ENCODE assay signal across 1 cellular context in the genomic region with DNA sequence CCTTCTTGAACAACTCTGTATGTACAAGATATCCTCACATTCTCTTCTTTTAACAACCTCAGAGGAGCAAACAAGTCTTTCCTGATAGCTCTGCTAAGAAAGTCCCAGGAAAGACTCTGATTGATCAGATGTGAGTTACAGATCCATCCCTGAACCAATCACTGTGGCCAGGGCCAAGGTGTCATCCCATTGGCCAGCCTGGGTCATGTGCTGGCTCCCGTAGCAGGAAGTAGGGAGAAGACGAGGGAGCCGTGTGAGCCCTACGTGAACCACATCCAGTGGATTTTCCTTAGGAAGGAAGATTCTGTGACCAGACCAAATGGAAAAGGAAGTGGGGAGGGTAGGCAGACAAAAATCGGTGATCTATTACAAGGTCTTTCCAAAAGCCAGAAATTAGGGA.
TF ChIP-seq lines count a peak whose summit lies in the region.

No MANE protein-coding gene starts in this region.

TF ChIP-seq in GM23338, 12 proteins besides CTCF, POLR2A, EP300 and RAD21 (continued from another document):
- TF ChIP-seq STAT1 (IDR thresholded peaks at IDR 0.05; ENCODE audit: unreplicated experiment) (no peak), REST (IDR thresholded peaks at IDR 0.05; ENCODE audit: unreplicated experiment) (no peak), EZH2 (IDR thresholded peaks at IDR 0.05; ENCODE audit: low read depth, unreplicated experiment) (no peak), NANOG (IDR thresholded peaks at IDR 0.05; ENCODE audit: borderline replicate concordance) (no peak), EZH2phosphoT487 (IDR thresholded peaks at IDR 0.05; ENCODE audit: unreplicated experiment) (no peak), ZNF114 (CRISPR knock-in tag; IDR thresholded peaks at IDR 0.05) (no peak), POLR2AphosphoS5 (IDR thresholded peaks at IDR 0.05; ENCODE audit: low read depth) (no peak)
